ENCODE assay signal across 1 cellular context in genomic region chr2:205763708-205764501, GRCh38.
TF ChIP-seq lines count a peak whose summit lies in the region.

No MANE protein-coding gene starts in this region.

TF ChIP-seq in H1, 55 proteins besides CTCF, POLR2A, EP300 and RAD21 (continued from another document):
- TF ChIP-seq, protein P1, sequence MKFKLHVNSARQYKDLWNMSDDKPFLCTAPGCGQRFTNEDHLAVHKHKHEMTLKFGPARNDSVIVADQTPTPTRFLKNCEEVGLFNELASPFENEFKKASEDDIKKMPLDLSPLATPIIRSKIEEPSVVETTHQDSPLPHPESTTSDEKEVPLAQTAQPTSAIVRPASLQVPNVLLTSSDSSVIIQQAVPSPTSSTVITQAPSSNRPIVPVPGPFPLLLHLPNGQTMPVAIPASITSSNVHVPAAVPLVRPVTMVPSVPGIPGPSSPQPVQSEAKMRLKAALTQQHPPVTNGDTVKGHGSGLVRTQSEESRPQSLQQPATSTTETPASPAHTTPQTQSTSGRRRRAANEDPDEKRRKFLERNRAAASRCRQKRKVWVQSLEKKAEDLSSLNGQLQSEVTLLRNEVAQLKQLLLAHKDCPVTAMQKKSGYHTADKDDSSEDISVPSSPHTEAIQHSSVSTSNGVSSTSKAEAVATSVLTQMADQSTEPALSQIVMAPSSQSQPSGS (IDR thresholded peaks at IDR 0.05; ENCODE audit: low read length), result peak; percentile 81
- TF ChIP-seq SIRT6 (IDR thresholded peaks at IDR 0.05; ENCODE audit: low read length) (no peak), CBX5 (IDR thresholded peaks at IDR 0.05; ENCODE audit: low read depth, low read length) (no peak), ASH2L (IDR thresholded peaks at IDR 0.05; ENCODE audit: low read length) (peak; percentile 7), YY1 (IDR thresholded peaks at IDR 0.05; ENCODE audit: low read depth, low read length) (0 out of 2 replicates have a peak, but pooled peaks have one; percentile 52)
- TF ChIP-seq, protein P2, sequence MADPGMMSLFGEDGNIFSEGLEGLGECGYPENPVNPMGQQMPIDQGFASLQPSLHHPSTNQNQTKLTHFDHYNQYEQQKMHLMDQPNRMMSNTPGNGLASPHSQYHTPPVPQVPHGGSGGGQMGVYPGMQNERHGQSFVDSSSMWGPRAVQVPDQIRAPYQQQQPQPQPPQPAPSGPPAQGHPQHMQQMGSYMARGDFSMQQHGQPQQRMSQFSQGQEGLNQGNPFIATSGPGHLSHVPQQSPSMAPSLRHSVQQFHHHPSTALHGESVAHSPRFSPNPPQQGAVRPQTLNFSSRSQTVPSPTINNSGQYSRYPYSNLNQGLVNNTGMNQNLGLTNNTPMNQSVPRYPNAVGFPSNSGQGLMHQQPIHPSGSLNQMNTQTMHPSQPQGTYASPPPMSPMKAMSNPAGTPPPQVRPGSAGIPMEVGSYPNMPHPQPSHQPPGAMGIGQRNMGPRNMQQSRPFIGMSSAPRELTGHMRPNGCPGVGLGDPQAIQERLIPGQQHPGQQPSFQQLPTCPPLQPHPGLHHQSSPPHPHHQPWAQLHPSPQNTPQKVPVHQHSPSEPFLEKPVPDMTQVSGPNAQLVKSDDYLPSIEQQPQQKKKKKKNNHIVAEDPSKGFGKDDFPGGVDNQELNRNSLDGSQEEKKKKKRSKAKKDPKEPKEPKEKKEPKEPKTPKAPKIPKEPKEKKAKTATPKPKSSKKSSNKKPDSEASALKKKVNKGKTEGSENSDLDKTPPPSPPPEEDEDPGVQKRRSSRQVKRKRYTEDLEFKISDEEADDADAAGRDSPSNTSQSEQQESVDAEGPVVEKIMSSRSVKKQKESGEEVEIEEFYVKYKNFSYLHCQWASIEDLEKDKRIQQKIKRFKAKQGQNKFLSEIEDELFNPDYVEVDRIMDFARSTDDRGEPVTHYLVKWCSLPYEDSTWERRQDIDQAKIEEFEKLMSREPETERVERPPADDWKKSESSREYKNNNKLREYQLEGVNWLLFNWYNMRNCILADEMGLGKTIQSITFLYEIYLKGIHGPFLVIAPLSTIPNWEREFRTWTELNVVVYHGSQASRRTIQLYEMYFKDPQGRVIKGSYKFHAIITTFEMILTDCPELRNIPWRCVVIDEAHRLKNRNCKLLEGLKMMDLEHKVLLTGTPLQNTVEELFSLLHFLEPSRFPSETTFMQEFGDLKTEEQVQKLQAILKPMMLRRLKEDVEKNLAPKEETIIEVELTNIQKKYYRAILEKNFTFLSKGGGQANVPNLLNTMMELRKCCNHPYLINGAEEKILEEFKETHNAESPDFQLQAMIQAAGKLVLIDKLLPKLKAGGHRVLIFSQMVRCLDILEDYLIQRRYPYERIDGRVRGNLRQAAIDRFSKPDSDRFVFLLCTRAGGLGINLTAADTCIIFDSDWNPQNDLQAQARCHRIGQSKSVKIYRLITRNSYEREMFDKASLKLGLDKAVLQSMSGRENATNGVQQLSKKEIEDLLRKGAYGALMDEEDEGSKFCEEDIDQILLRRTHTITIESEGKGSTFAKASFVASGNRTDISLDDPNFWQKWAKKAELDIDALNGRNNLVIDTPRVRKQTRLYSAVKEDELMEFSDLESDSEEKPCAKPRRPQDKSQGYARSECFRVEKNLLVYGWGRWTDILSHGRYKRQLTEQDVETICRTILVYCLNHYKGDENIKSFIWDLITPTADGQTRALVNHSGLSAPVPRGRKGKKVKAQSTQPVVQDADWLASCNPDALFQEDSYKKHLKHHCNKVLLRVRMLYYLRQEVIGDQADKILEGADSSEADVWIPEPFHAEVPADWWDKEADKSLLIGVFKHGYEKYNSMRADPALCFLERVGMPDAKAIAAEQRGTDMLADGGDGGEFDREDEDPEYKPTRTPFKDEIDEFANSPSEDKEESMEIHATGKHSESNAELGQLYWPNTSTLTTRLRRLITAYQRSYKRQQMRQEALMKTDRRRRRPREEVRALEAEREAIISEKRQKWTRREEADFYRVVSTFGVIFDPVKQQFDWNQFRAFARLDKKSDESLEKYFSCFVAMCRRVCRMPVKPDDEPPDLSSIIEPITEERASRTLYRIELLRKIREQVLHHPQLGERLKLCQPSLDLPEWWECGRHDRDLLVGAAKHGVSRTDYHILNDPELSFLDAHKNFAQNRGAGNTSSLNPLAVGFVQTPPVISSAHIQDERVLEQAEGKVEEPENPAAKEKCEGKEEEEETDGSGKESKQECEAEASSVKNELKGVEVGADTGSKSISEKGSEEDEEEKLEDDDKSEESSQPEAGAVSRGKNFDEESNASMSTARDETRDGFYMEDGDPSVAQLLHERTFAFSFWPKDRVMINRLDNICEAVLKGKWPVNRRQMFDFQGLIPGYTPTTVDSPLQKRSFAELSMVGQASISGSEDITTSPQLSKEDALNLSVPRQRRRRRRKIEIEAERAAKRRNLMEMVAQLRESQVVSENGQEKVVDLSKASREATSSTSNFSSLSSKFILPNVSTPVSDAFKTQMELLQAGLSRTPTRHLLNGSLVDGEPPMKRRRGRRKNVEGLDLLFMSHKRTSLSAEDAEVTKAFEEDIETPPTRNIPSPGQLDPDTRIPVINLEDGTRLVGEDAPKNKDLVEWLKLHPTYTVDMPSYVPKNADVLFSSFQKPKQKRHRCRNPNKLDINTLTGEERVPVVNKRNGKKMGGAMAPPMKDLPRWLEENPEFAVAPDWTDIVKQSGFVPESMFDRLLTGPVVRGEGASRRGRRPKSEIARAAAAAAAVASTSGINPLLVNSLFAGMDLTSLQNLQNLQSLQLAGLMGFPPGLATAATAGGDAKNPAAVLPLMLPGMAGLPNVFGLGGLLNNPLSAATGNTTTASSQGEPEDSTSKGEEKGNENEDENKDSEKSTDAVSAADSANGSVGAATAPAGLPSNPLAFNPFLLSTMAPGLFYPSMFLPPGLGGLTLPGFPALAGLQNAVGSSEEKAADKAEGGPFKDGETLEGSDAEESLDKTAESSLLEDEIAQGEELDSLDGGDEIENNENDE (IDR thresholded peaks at IDR 0.05; ENCODE audit: insufficient replicate concordance, low read length), result peak; percentile 70
